Comparison of ENCODE assay signal across 24 cellular contexts in genomic region chr12:85157023-85157626, GRCh38.
"Had no signal": no experiment of that assay in that cellular context is flagged by ENCODE, and none has a peak within 500 bp of the region (broad histone marks: within the 10 kb centered on the region; RNA-seq: fewer than 3 reads in every experiment).

No MANE protein-coding gene starts in this region.

- H3K9me3 ChIP-seq: lower lobe of right lung, stomach, suprapubic skin, tibial nerve had no signal

- H3K79me2 ChIP-seq: hepatocyte had no signal

- H3K4me1 Mint-ChIP-seq: activated CD4-positive, alpha-beta T cell treated with anti-CD3 and anti-CD28 coated beads, Interleukin-2, amount 10 ng/mL, durations not matched to agents 7 days and 5 days; activated CD8-positive, alpha-beta memory T cell treated with anti-CD3 and anti-CD28 coated beads, Interleukin-2, amount 10 ng/mL, durations not matched to agents 7 days and 5 days; activated naive CD4-positive, alpha-beta T cell treated with anti-CD3 and anti-CD28 coated beads, Interleukin-2, amount 10 ng/mL, durations not matched to agents 7 days and 5 days; immature natural killer cell; naive thymus-derived CD4-positive, alpha-beta T cell; neural crest cell; stimulated activated memory B cell treated with anti-CD40 and anti-IgM and Interleukin-4, amounts not matched to agents 10 μg/mL and 1 μg/mL and 100 μg/mL, for 72 hours had no signal

- H3K4me3 Mint-ChIP-seq: activated CD4-positive, alpha-beta T cell treated with anti-CD3 and anti-CD28 coated beads, Interleukin-2, amount 10 ng/mL, durations not matched to agents 7 days and 5 days; activated CD8-positive, alpha-beta memory T cell treated with anti-CD3 and anti-CD28 coated beads, Interleukin-2, amount 10 ng/mL, durations not matched to agents 7 days and 5 days; activated CD8-positive, alpha-beta T cell treated with anti-CD3 and anti-CD28 coated beads for 36 hours; activated naive CD4-positive, alpha-beta T cell treated with anti-CD3 and anti-CD28 coated beads, Interleukin-2, amount 10 ng/mL, durations not matched to agents 7 days and 5 days; dendritic cell treated with granulocyte-macrophage colony-stimulating factor and Interleukin-4, amounts not matched to agents 40 ng/mL and 50 ng/mL, for 4 days; immature natural killer cell; naive thymus-derived CD4-positive, alpha-beta T cell; neural crest cell; stimulated activated memory B cell treated with anti-CD40 and anti-IgM and Interleukin-4, amounts not matched to agents 10 μg/mL and 1 μg/mL and 100 μg/mL, for 72 hours had no signal

- H3K27me3 ChIP-seq: hepatocyte, stomach, suprapubic skin, tibial nerve had no signal

- H3K4me1 ChIP-seq: lower lobe of right lung, stomach, suprapubic skin, tibial nerve had no signal

- H3K4me2 ChIP-seq: hepatocyte had no signal

- H2AFZ ChIP-seq: hepatocyte had no signal

- H3K4me3 ChIP-seq: hepatocyte, lower lobe of right lung, stomach, suprapubic skin, tibial nerve had no signal

- ATAC-seq: activated CD4-positive, CD25-positive, alpha-beta regulatory T cell treated with anti-CD3 and anti-CD28 coated beads, Interleukin-2, amount 50 U/mL, for 24 hours; activated CD8-positive, alpha-beta memory T cell treated with anti-CD3 and anti-CD28 coated beads, Interleukin-2, amount 10 ng/mL, durations not matched to agents 7 days and 5 days; activated CD8-positive, alpha-beta T cell treated with anti-CD3 and anti-CD28 coated beads for 36 hours; esophagus mucosa; left lobe of liver; lower lobe of right lung; naive thymus-derived CD4-positive, alpha-beta T cell; sciatic nerve; stimulated activated memory B cell treated with anti-CD40 and anti-IgM and Interleukin-4, amounts not matched to agents 10 μg/mL and 1 μg/mL and 100 μg/mL, for 72 hours had no signal

- H3K9me3 Mint-ChIP-seq: activated CD4-positive, alpha-beta T cell treated with anti-CD3 and anti-CD28 coated beads, Interleukin-2, amount 10 ng/mL, durations not matched to agents 7 days and 5 days; activated CD8-positive, alpha-beta T cell treated with anti-CD3 and anti-CD28 coated beads for 36 hours; activated naive CD4-positive, alpha-beta T cell treated with anti-CD3 and anti-CD28 coated beads, Interleukin-2, amount 10 ng/mL, durations not matched to agents 7 days and 5 days; dendritic cell treated with granulocyte-macrophage colony-stimulating factor and Interleukin-4, amounts not matched to agents 40 ng/mL and 50 ng/mL, for 4 days; neural crest cell; stimulated activated memory B cell treated with anti-CD40 and anti-IgM and Interleukin-4, amounts not matched to agents 10 μg/mL and 1 μg/mL and 100 μg/mL, for 72 hours had no signal

- H3K27ac ChIP-seq: hepatocyte, lower lobe of right lung, stomach, suprapubic skin, tibial nerve had no signal

- H3K27ac Mint-ChIP-seq: activated CD4-positive, alpha-beta T cell treated with anti-CD3 and anti-CD28 coated beads, Interleukin-2, amount 10 ng/mL, durations not matched to agents 7 days and 5 days; activated CD8-positive, alpha-beta memory T cell treated with anti-CD3 and anti-CD28 coated beads, Interleukin-2, amount 10 ng/mL, durations not matched to agents 7 days and 5 days; activated CD8-positive, alpha-beta T cell treated with anti-CD3 and anti-CD28 coated beads for 36 hours; activated naive CD4-positive, alpha-beta T cell treated with anti-CD3 and anti-CD28 coated beads, Interleukin-2, amount 10 ng/mL, durations not matched to agents 7 days and 5 days; dendritic cell treated with granulocyte-macrophage colony-stimulating factor and Interleukin-4, amounts not matched to agents 40 ng/mL and 50 ng/mL, for 4 days; immature natural killer cell; naive thymus-derived CD4-positive, alpha-beta T cell; stimulated activated memory B cell treated with anti-CD40 and anti-IgM and Interleukin-4, amounts not matched to agents 10 μg/mL and 1 μg/mL and 100 μg/mL, for 72 hours had no signal

- H3K36me3 Mint-ChIP-seq: activated CD8-positive, alpha-beta memory T cell treated with anti-CD3 and anti-CD28 coated beads, Interleukin-2, amount 10 ng/mL, durations not matched to agents 7 days and 5 days; activated naive CD4-positive, alpha-beta T cell treated with anti-CD3 and anti-CD28 coated beads, Interleukin-2, amount 10 ng/mL, durations not matched to agents 7 days and 5 days; immature natural killer cell; naive thymus-derived CD4-positive, alpha-beta T cell; stimulated activated memory B cell treated with anti-CD40 and anti-IgM and Interleukin-4, amounts not matched to agents 10 μg/mL and 1 μg/mL and 100 μg/mL, for 72 hours had no signal

- DNase-seq: activated CD4-positive, alpha-beta T cell treated with anti-CD3 and anti-CD28 coated beads, Interleukin-2, amount 10 ng/mL, durations not matched to agents 7 days and 5 days; activated CD8-positive, alpha-beta memory T cell treated with anti-CD3 and anti-CD28 coated beads, Interleukin-2, amount 10 ng/mL, durations not matched to agents 7 days and 5 days; activated CD8-positive, alpha-beta T cell treated with anti-CD3 and anti-CD28 coated beads for 36 hours; activated effector memory CD4-positive, alpha-beta T cell treated with anti-CD3 and anti-CD28 coated beads, Interleukin-2, amount 50 U/mL, for 16 hours; activated naive CD4-positive, alpha-beta T cell treated with anti-CD3 and anti-CD28 coated beads, Interleukin-2, amount 10 ng/mL, durations not matched to agents 7 days and 5 days; activated T-cell treated with anti-CD3 and anti-CD28 coated beads for 4 hours; effector CD8-positive, alpha-beta T cell; glutamatergic neuron; immature natural killer cell; lower lobe of right lung; naive thymus-derived CD4-positive, alpha-beta T cell; small intestine; stimulated activated CD4-positive, alpha-beta T cell treated with anti-CD3 and anti-CD28 coated beads, Interleukin-15, amount 100 ng/mL, for 24 hours; stomach had no signal

- H3K27me3 Mint-ChIP-seq: activated CD4-positive, alpha-beta T cell treated with anti-CD3 and anti-CD28 coated beads, Interleukin-2, amount 10 ng/mL, durations not matched to agents 7 days and 5 days; activated CD8-positive, alpha-beta memory T cell treated with anti-CD3 and anti-CD28 coated beads, Interleukin-2, amount 10 ng/mL, durations not matched to agents 7 days and 5 days; activated CD8-positive, alpha-beta T cell treated with anti-CD3 and anti-CD28 coated beads for 36 hours; activated naive CD4-positive, alpha-beta T cell treated with anti-CD3 and anti-CD28 coated beads, Interleukin-2, amount 10 ng/mL, durations not matched to agents 7 days and 5 days; dendritic cell treated with granulocyte-macrophage colony-stimulating factor and Interleukin-4, amounts not matched to agents 40 ng/mL and 50 ng/mL, for 4 days; naive thymus-derived CD4-positive, alpha-beta T cell; stimulated activated memory B cell treated with anti-CD40 and anti-IgM and Interleukin-4, amounts not matched to agents 10 μg/mL and 1 μg/mL and 100 μg/mL, for 72 hours had no signal

- H3K36me3 ChIP-seq: lower lobe of right lung, stomach, suprapubic skin, tibial nerve had no signal
